ENCODE assay signal across 8 cellular contexts in the genomic region with DNA sequence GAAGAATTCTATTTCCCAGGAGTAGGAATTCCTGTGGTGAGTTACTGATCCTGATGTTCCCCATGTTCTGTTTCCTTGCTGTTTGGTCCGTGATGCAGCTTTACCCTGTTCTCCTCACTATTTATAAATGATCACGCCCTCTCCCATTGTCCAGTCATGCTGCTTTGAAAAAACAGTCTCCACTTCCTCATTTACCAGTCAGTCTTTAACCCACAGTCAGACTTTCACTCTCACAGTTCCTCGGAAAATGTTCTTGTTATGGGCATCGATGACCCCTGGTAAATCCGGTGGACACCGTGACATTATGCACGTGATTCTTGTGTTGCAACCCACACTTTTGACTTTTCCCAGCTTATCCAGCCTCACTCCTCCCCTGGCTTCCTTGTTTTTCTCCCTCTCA. TPM values are rescaled to one million over a fixed set of nuclear protein-coding genes. Genes with fewer than 3 reads are reported as not detected.
DNase-seq lines count a peak whose midpoint lies in the region; ATAC-seq and TF ChIP-seq lines count a peak whose summit lies in the region.

No MANE protein-coding gene starts in this region.

- peak; percentile 96 for ATAC-seq in GM21390 (IDR thresholded peaks at IDR 0.05; ENCODE audit: unreplicated experiment)
- ATAC-seq in HG03469 (IDR thresholded peaks at IDR 0.05; ENCODE audit: unreplicated experiment) = peak; percentile 98
- ATAC-seq in upper lobe of right lung = peak; percentile 89

- TF ChIP-seq EP300 in SK-N-SH (IDR thresholded peaks at IDR 0.05; ENCODE audit: borderline replicate concordance in 1 of 2, low read depth in 1 of 2, low read length in 1 of 2) = no peak

- H3K9me3 ChIP-seq in upper lobe of right lung (no peaks in the 10 kb centered on the region), SK-N-SH (no peaks in the 10 kb centered on the region), MG63 (no peaks in the 10 kb centered on the region)

- H2AFZ ChIP-seq in SK-N-SH (ENCODE audit: low read depth) = no peak overlapping the region; the same call in 1 of the 2 replicates

- peak; percentile 88 for DNase-seq in DMS153 (lab: John Stamatoyannopoulos, UW)
- DNase-seq in dedifferentiated amniotic fluid mesenchymal stem cell (ENCODE audit: extremely low spot score) = peak; percentile 54
- no peak for DNase-seq in upper lobe of right lung
- no peak for DNase-seq in NCI-H526 treated with DMSO at 0.1 percent for 48 hours (lab: John Stamatoyannopoulos, UW)
- no peak for DNase-seq in SK-N-SH
- DNase-seq in MG63 = no peak

- no peaks in the 10 kb centered on the region for H3K27me3 ChIP-seq in upper lobe of right lung
- no peaks in the 10 kb centered on the region for H3K27me3 ChIP-seq in SK-N-SH (ENCODE audit: insufficient read depth)
- no peaks in the 10 kb centered on the region; the same call in 1 of the 2 replicates for H3K27me3 ChIP-seq in MG63

- TF ChIP-seq CTCF in upper lobe of right lung (IDR thresholded peaks at IDR 0.05) (no peak), SK-N-SH (IDR thresholded peaks at IDR 0.05) (no peak)

- intact Hi-C loops in upper lobe of right lung (cut with DNase I) = no loop called here

- POLR2A ChIA-PET in SK-N-SH (lab: Yijun Ruan, JAX) = no interaction called here

- CTCF ChIA-PET in SK-N-SH (lab: Yijun Ruan, JAX) = interaction anchor here (1.1 kb wide), 1 partner anchor 60 kb away, joined by 3 read pairs; no protein-coding TSS in a partner anchor

- no peak overlapping the region for H3K4me2 ChIP-seq in SK-N-SH

- 44% methylated on average over 7 of the region's 7 CpGs for WGBS in SK-N-SH (ENCODE audit: low lambda C conversion rate)

- H3K79me2 ChIP-seq in SK-N-SH (ENCODE audit: insufficient read depth) = no peaks in the 10 kb centered on the region

- H3K27ac ChIP-seq in upper lobe of right lung = no peak overlapping the region
- no peak overlapping the region for H3K27ac ChIP-seq in SK-N-SH (ENCODE audit: low read depth in 2 of 2, low read length in 1 of 2)

- H3K4me1 ChIP-seq in upper lobe of right lung (no peaks in the 10 kb centered on the region), SK-N-SH (ENCODE audit: control insufficient read depth in 1 of 2, insufficient read depth in 2 of 2, low read depth in 1 of 2, low read length in 1 of 2) (no peaks in the 10 kb centered on the region)

- H3K9ac ChIP-seq in SK-N-SH = no peak overlapping the region

- no peaks in the 10 kb centered on the region for H3F3A ChIP-seq in SK-N-SH (replicated peaks; ENCODE audit: insufficient read depth)

- no peaks in the 10 kb centered on the region for H3K9me2 ChIP-seq in SK-N-SH

- H3K4me3 ChIP-seq in upper lobe of right lung = no peak overlapping the region
- H3K4me3 ChIP-seq in SK-N-SH (ENCODE audit: low read depth in 2 of 2, low read length in 1 of 2) = no peak overlapping the region
- H3K4me3 ChIP-seq in MG63 = no peak overlapping the region

- no peaks in the 10 kb centered on the region for H3K36me3 ChIP-seq in upper lobe of right lung
- H3K36me3 ChIP-seq in SK-N-SH (replicated peaks in 1 of 2; ENCODE audit: control insufficient read depth in 1 of 2, insufficient read depth in 2 of 2, low read length in 1 of 2) = no peaks in the 10 kb centered on the region
- no peaks in the 10 kb centered on the region for H3K36me3 ChIP-seq in MG63

- TF ChIP-seq RAD21 in SK-N-SH (IDR thresholded peaks at IDR 0.05; ENCODE audit: low read length) = no peak

- no peaks in the 10 kb centered on the region for H4K20me1 ChIP-seq in SK-N-SH (ENCODE audit: insufficient read depth)

TF ChIP-seq in SK-N-SH, 30 proteins besides CTCF, POLR2A, EP300 and RAD21:
- TF ChIP-seq, protein P1, sequence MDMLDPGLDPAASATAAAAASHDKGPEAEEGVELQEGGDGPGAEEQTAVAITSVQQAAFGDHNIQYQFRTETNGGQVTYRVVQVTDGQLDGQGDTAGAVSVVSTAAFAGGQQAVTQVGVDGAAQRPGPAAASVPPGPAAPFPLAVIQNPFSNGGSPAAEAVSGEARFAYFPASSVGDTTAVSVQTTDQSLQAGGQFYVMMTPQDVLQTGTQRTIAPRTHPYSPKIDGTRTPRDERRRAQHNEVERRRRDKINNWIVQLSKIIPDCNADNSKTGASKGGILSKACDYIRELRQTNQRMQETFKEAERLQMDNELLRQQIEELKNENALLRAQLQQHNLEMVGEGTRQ (IDR thresholded peaks at IDR 0.05; ENCODE audit: borderline replicate concordance, low read depth, low read length) = no peak
- TF ChIP-seq RCOR1 (IDR thresholded peaks at IDR 0.05; ENCODE audit: low read length) (no peak), EZH2phosphoT487 (IDR thresholded peaks at IDR 0.05; ENCODE audit: borderline replicate concordance, low read depth) (no peak), FOSL2 (IDR thresholded peaks at IDR 0.05; ENCODE audit: borderline replicate concordance, low read depth) (no peak), NFIC (IDR thresholded peaks at IDR 0.05; ENCODE audit: borderline replicate concordance) (no peak), NRF1 (IDR thresholded peaks at IDR 0.05; ENCODE audit: low read depth, low read length) (no peak)

RNA-seq across cellular contexts. Expression of gene SCIN, which starts 14.4 kb away (rescaled TPM):
- 14.3 TPM for total RNA-seq in upper lobe of right lung
- polyA plus RNA-seq in SK-N-SH (2012; rRNA removed) = 0.02 TPM in 2 replicates
- 0.03 TPM in 2 replicates for polyA plus RNA-seq in SK-N-SH (2012; cell fraction: cytosol; rRNA removed)
- 0.01 and 0.02 TPM in 2 replicates for polyA plus RNA-seq in SK-N-SH (2012; cell fraction: nucleus; rRNA removed)
- not detected in 2 replicates for total RNA-seq in MG63 (2014; rRNA removed; shearing (Covaris generic); ENCODE audit: low replicate concordance)

Comparison
In these comparisons a context has a peak if more than half of its experiments do, and no peak if none do; other contexts are left out.
1. DNase-seq: peak in DMS153 (single experiment) and dedifferentiated amniotic fluid mesenchymal stem cell (single experiment); none in upper lobe of right lung (single experiment), NCI-H526 treated with DMSO at 0.1 percent for 48 hours (single experiment), SK-N-SH (single experiment) and MG63 (single experiment).
2. RNA of gene SCIN, which starts 14.4 kb away (total RNA-seq): 14.3 TPM in upper lobe of right lung (single experiment); not detected in MG63; every median in the first group is over 10 times any median in the second.
3. Peak in every context shown above with its lines, with median percentiles within 50 percentile points of each other: ATAC-seq.